Comparison of ENCODE assay signal across 1 cellular context in the genomic region with DNA sequence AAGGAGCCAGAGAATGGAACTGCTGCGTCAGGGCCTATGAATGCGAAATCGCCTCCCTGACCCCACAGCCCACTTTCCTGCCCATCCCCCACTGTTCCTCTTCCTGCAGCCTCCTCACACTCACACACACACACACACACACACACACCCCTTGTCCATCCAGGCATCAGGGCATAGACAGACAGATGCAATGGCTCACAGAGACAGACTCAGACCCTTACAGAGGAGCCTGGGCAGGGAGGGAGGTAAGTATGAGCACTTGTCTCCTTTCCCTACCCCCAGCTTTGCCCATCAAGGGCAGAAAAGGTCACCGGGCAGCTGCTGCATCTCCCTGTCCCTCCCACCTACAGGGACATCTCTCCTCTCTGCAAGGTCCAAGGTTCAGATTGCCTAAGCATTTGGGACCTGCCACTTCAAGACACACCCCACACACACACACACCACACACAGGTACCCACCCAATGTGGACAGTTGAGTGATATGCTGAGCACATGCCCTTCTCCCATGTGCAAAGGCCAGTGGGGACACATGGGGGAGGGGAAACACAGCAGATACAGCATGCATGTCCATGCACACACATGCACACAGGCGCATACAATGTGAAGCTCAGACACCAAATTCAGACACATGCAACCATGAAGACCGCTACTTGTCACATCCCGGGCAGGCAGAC.
TF ChIP-seq lines count a peak whose summit lies in the region.

No MANE protein-coding gene starts in this region.

TF ChIP-seq in SK-N-SH, 30 proteins besides CTCF, POLR2A, EP300 and RAD21 (continued from another document):
- TF ChIP-seq ELF1 (IDR thresholded peaks at IDR 0.05) (no peak), TAF1 (IDR thresholded peaks at IDR 0.05; ENCODE audit: borderline replicate concordance, low read depth, low read length) (no peak), YY1 (IDR thresholded peaks at IDR 0.05; ENCODE audit: low read depth) (no peak), SIN3A (IDR thresholded peaks at IDR 0.05; ENCODE audit: borderline replicate concordance, low read depth, low read length) (no peak), TCF12 (IDR thresholded peaks at IDR 0.05) (no peak), RFX5 (IDR thresholded peaks at IDR 0.05; ENCODE audit: low read length) (no peak), MXI1 (IDR thresholded peaks at IDR 0.05; ENCODE audit: low read depth, low read length) (no peak), JUND (IDR thresholded peaks at IDR 0.05) (no peak), EZH2phosphoT487 (IDR thresholded peaks at IDR 0.05; ENCODE audit: borderline replicate concordance, low read depth) (no peak)
- TF ChIP-seq, protein P1, sequence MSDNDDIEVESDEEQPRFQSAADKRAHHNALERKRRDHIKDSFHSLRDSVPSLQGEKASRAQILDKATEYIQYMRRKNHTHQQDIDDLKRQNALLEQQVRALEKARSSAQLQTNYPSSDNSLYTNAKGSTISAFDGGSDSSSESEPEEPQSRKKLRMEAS (IDR thresholded peaks at IDR 0.05; ENCODE audit: low read depth): no peak
- TF ChIP-seq, protein P2, sequence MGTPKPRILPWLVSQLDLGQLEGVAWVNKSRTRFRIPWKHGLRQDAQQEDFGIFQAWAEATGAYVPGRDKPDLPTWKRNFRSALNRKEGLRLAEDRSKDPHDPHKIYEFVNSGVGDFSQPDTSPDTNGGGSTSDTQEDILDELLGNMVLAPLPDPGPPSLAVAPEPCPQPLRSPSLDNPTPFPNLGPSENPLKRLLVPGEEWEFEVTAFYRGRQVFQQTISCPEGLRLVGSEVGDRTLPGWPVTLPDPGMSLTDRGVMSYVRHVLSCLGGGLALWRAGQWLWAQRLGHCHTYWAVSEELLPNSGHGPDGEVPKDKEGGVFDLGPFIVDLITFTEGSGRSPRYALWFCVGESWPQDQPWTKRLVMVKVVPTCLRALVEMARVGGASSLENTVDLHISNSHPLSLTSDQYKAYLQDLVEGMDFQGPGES (IDR thresholded peaks at IDR 0.05; ENCODE audit: low read depth, low read length): no peak
- TF ChIP-seq, protein P3, sequence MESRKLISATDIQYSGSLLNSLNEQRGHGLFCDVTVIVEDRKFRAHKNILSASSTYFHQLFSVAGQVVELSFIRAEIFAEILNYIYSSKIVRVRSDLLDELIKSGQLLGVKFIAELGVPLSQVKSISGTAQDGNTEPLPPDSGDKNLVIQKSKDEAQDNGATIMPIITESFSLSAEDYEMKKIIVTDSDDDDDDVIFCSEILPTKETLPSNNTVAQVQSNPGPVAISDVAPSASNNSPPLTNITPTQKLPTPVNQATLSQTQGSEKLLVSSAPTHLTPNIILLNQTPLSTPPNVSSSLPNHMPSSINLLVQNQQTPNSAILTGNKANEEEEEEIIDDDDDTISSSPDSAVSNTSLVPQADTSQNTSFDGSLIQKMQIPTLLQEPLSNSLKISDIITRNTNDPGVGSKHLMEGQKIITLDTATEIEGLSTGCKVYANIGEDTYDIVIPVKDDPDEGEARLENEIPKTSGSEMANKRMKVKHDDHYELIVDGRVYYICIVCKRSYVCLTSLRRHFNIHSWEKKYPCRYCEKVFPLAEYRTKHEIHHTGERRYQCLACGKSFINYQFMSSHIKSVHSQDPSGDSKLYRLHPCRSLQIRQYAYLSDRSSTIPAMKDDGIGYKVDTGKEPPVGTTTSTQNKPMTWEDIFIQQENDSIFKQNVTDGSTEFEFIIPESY (IDR thresholded peaks at IDR 0.05; ENCODE audit: borderline replicate concordance, low read depth): no peak
